In the genomic region with DNA sequence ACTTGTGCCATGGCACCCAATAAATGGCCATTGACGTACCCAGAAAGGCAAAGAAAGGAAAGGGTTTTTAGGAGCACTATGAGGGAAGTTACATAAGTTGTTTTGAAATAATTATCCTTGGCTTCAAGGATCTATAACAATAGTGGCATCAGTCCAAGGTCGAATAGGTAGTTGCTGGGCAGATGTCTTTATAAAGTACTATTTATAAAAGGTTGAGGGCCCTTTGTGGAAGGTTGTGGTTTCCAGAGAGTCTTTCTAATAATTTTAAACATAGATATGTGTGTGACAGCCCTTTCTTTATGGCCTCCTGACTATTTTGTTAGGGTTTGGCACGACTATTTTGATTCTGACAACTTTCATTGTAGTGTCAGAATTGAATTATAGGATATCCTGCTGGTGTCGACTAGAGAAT, we compare ENCODE assay signal across 1 cellular context.
TF ChIP-seq lines count a peak whose summit lies in the region.

No MANE protein-coding gene starts in this region.

TF ChIP-seq in HepG2, 621 proteins besides CTCF, POLR2A, EP300 and RAD21:
- no peak for TF ChIP-seq ZNF782 (CRISPR knock-in tag; IDR thresholded peaks at IDR 0.05; ENCODE audit: borderline replicate concordance)
- no peak for TF ChIP-seq ZNF720 (CRISPR knock-in tag; IDR thresholded peaks at IDR 0.05)
- TF ChIP-seq, protein P1, sequence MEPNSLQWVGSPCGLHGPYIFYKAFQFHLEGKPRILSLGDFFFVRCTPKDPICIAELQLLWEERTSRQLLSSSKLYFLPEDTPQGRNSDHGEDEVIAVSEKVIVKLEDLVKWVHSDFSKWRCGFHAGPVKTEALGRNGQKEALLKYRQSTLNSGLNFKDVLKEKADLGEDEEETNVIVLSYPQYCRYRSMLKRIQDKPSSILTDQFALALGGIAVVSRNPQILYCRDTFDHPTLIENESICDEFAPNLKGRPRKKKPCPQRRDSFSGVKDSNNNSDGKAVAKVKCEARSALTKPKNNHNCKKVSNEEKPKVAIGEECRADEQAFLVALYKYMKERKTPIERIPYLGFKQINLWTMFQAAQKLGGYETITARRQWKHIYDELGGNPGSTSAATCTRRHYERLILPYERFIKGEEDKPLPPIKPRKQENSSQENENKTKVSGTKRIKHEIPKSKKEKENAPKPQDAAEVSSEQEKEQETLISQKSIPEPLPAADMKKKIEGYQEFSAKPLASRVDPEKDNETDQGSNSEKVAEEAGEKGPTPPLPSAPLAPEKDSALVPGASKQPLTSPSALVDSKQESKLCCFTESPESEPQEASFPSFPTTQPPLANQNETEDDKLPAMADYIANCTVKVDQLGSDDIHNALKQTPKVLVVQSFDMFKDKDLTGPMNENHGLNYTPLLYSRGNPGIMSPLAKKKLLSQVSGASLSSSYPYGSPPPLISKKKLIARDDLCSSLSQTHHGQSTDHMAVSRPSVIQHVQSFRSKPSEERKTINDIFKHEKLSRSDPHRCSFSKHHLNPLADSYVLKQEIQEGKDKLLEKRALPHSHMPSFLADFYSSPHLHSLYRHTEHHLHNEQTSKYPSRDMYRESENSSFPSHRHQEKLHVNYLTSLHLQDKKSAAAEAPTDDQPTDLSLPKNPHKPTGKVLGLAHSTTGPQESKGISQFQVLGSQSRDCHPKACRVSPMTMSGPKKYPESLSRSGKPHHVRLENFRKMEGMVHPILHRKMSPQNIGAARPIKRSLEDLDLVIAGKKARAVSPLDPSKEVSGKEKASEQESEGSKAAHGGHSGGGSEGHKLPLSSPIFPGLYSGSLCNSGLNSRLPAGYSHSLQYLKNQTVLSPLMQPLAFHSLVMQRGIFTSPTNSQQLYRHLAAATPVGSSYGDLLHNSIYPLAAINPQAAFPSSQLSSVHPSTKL (CRISPR knock-in tag; IDR thresholded peaks at IDR 0.05) = peak; percentile 55; the same call in 1 of the 2 replicates
- peak; percentile 29; the same call in 1 of the 2 replicates for TF ChIP-seq NCOA2 (CRISPR knock-in tag; IDR thresholded peaks at IDR 0.05)
- TF ChIP-seq, protein P2, sequence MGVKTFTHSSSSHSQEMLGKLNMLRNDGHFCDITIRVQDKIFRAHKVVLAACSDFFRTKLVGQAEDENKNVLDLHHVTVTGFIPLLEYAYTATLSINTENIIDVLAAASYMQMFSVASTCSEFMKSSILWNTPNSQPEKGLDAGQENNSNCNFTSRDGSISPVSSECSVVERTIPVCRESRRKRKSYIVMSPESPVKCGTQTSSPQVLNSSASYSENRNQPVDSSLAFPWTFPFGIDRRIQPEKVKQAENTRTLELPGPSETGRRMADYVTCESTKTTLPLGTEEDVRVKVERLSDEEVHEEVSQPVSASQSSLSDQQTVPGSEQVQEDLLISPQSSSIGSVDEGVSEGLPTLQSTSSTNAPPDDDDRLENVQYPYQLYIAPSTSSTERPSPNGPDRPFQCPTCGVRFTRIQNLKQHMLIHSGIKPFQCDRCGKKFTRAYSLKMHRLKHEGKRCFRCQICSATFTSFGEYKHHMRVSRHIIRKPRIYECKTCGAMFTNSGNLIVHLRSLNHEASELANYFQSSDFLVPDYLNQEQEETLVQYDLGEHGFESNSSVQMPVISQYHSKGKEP (CRISPR knock-in tag; IDR thresholded peaks at IDR 0.05) = no peak
- no peak for TF ChIP-seq HNF4A (CRISPR knock-in tag; IDR thresholded peaks at IDR 0.05)
- TF ChIP-seq PLRG1 (conservative IDR thresholded peaks at IDR 0.05) = no peak
- TF ChIP-seq SOX5 (CRISPR knock-in tag; IDR thresholded peaks at IDR 0.05; ENCODE audit: borderline replicate concordance) = peak; percentile 73; the same call in 1 of the 2 replicates
- TF ChIP-seq ZNF570 (CRISPR knock-in tag; IDR thresholded peaks at IDR 0.05; ENCODE audit: borderline replicate concordance) = no peak
- TF ChIP-seq RARA (CRISPR knock-in tag; IDR thresholded peaks at IDR 0.05) = peak; percentile 33; the same call in 1 of the 2 replicates
- TF ChIP-seq RFX5 (IDR thresholded peaks at IDR 0.05; ENCODE audit: low read depth, low read length) = peak; percentile 75; the same call in 1 of the 2 replicates
- TF ChIP-seq FOXK2 (IDR thresholded peaks at IDR 0.05) = no peak
- no peak for TF ChIP-seq ZNF598 (CRISPR knock-in tag; IDR thresholded peaks at IDR 0.05; ENCODE audit: borderline replicate concordance)
- no peak for TF ChIP-seq ZNF749 (CRISPR knock-in tag; IDR thresholded peaks at IDR 0.05; ENCODE audit: borderline replicate concordance)
- no peak for TF ChIP-seq SATB2 (CRISPR knock-in tag; IDR thresholded peaks at IDR 0.05)
- TF ChIP-seq, protein P3, sequence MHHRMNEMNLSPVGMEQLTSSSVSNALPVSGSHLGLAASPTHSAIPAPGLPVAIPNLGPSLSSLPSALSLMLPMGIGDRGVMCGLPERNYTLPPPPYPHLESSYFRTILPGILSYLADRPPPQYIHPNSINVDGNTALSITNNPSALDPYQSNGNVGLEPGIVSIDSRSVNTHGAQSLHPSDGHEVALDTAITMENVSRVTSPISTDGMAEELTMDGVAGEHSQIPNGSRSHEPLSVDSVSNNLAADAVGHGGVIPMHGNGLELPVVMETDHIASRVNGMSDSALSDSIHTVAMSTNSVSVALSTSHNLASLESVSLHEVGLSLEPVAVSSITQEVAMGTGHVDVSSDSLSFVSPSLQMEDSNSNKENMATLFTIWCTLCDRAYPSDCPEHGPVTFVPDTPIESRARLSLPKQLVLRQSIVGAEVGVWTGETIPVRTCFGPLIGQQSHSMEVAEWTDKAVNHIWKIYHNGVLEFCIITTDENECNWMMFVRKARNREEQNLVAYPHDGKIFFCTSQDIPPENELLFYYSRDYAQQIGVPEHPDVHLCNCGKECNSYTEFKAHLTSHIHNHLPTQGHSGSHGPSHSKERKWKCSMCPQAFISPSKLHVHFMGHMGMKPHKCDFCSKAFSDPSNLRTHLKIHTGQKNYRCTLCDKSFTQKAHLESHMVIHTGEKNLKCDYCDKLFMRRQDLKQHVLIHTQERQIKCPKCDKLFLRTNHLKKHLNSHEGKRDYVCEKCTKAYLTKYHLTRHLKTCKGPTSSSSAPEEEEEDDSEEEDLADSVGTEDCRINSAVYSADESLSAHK (CRISPR knock-in tag; IDR thresholded peaks at IDR 0.05; ENCODE audit: borderline replicate concordance) = no peak
- TF ChIP-seq, protein P4, sequence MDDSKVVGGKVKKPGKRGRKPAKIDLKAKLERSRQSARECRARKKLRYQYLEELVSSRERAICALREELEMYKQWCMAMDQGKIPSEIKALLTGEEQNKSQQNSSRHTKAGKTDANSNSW (CRISPR knock-in tag; IDR thresholded peaks at IDR 0.05; ENCODE audit: borderline replicate concordance) = no peak
- TF ChIP-seq, protein P5, sequence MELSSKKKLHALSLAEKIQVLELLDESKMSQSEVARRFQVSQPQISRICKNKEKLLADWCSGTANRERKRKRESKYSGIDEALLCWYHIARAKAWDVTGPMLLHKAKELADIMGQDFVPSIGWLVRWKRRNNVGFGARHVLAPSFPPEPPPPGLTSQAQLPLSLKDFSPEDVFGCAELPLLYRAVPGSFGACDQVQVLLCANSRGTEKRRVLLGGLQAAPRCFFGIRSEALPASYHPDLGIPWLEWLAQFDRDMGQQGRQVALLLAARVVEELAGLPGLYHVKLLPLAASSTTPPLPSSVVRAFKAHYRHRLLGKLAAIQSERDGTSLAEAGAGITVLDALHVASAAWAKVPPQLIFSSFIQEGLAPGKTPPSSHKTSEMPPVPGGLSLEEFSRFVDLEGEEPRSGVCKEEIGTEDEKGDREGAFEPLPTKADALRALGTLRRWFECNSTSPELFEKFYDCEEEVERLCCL (CRISPR knock-in tag; IDR thresholded peaks at IDR 0.05; ENCODE audit: borderline replicate concordance) = no peak
- TF ChIP-seq SUZ12 (IDR thresholded peaks at IDR 0.05; ENCODE audit: low read depth, low read length) = no peak
- TF ChIP-seq, protein P6, sequence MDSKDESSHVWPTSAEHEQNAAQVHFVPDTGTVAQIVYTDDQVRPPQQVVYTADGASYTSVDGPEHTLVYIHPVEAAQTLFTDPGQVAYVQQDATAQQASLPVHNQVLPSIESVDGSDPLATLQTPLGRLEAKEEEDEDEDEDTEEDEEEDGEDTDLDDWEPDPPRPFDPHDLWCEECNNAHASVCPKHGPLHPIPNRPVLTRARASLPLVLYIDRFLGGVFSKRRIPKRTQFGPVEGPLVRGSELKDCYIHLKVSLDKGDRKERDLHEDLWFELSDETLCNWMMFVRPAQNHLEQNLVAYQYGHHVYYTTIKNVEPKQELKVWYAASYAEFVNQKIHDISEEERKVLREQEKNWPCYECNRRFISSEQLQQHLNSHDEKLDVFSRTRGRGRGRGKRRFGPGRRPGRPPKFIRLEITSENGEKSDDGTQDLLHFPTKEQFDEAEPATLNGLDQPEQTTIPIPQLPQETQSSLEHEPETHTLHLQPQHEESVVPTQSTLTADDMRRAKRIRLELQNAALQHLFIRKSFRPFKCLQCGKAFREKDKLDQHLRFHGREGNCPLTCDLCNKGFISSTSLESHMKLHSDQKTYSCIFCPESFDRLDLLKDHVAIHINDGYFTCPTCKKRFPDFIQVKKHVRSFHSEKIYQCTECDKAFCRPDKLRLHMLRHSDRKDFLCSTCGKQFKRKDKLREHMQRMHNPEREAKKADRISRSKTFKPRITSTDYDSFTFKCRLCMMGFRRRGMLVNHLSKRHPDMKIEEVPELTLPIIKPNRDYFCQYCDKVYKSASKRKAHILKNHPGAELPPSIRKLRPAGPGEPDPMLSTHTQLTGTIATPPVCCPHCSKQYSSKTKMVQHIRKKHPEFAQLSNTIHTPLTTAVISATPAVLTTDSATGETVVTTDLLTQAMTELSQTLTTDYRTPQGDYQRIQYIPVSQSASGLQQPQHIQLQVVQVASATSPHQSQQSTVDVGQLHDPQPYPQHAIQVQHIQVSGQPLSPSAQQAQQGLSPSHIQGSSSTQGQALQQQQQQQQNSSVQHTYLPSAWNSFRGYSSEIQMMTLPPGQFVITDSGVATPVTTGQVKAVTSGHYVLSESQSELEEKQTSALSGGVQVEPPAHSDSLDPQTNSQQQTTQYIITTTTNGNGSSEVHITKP (CRISPR knock-in tag; IDR thresholded peaks at IDR 0.05; ENCODE audit: low read depth) = no peak
- no peak for TF ChIP-seq ZNF317 (CRISPR knock-in tag; IDR thresholded peaks at IDR 0.05)
- TF ChIP-seq, protein P7, sequence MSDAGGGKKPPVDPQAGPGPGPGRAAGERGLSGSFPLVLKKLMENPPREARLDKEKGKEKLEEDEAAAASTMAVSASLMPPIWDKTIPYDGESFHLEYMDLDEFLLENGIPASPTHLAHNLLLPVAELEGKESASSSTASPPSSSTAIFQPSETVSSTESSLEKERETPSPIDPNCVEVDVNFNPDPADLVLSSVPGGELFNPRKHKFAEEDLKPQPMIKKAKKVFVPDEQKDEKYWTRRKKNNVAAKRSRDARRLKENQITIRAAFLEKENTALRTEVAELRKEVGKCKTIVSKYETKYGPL (CRISPR knock-in tag; IDR thresholded peaks at IDR 0.05) = peak; percentile 55; the same call in 1 of the 2 replicates
- TF ChIP-seq ZNF33A (CRISPR knock-in tag; IDR thresholded peaks at IDR 0.05; ENCODE audit: borderline replicate concordance) = 0 out of 2 replicates have a peak, but pooled peaks have one; percentile 14
- no peak for TF ChIP-seq ZNF850 (CRISPR knock-in tag; conservative IDR thresholded peaks at IDR 0.05)
- no peak for TF ChIP-seq ZFP41 (CRISPR knock-in tag; IDR thresholded peaks at IDR 0.05; ENCODE audit: borderline replicate concordance)
- TF ChIP-seq BCL6 (CRISPR knock-in tag; IDR thresholded peaks at IDR 0.05) = peak; percentile 89
- TF ChIP-seq HDAC6 (IDR thresholded peaks at IDR 0.05; ENCODE audit: low read depth, low read length) = no peak
- no peak for TF ChIP-seq SAP130 (CRISPR knock-in tag; IDR thresholded peaks at IDR 0.05; ENCODE audit: low read depth)
- 0 out of 2 replicates have a peak, but pooled peaks have one; percentile 28 for TF ChIP-seq GATAD2A (CRISPR knock-in tag; IDR thresholded peaks at IDR 0.05)
- TF ChIP-seq CREB1 (IDR thresholded peaks at IDR 0.05) = no peak
- no peak for TF ChIP-seq CREB1 (CRISPR knock-in tag; IDR thresholded peaks at IDR 0.05)
- TF ChIP-seq SOX13 (IDR thresholded peaks at IDR 0.05) = no peak
- peak in 1 of 2 experiments; percentile 93; a peak in 2 of 4 replicates for TF ChIP-seq SOX13 (CRISPR knock-in tag; conservative IDR thresholded peaks at IDR 0.05 in 1 of 2, IDR thresholded peaks at IDR 0.05 in 1 of 2)
